ENCODE assay signal across 24 cellular contexts in the genomic region with DNA sequence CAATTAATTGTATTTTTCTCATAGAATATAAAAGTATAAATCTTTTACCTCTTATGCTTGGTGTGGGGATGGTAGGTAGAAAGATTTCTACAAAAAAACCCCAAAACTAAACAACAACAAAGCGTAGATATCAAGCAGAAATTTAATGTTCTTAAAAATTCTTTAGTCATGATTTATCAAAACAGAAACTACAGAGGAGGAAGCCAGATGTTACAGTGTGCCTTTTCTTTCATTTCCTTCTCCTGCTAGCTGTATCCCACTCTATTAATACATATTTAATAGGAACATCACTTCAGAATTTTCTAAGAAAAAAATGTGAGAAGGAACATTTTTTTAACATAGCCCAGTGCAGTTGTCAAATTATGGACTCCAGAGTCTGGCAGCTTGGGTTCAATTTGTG.
"Had no signal": no experiment of that assay in that cellular context is flagged by ENCODE, and none has a peak within 500 bp of the region (broad histone marks: within the 10 kb centered on the region; RNA-seq: fewer than 3 reads in every experiment).

No MANE protein-coding gene starts in this region.

- H3K4me1 ChIP-seq: breast epithelium had no signal

- ATAC-seq: activated CD8-positive, alpha-beta memory T cell treated with anti-CD3 and anti-CD28 coated beads, Interleukin-2, amount 10 ng/mL, durations not matched to agents 7 days and 5 days; activated T-cell treated with anti-CD3 and anti-CD28 coated beads, Interleukin-2, amount 50 U/mL, for 4 hours; T-helper 17 cell had no signal

- H3K27me3 Mint-ChIP-seq: activated B cell treated with CpG ODN at 0.5 μM for 24 hours; activated CD4-positive, alpha-beta T cell treated with anti-CD3 and anti-CD28 coated beads, Interleukin-2, amount 10 ng/mL, durations not matched to agents 24 days and 14 days; activated CD8-positive, alpha-beta memory T cell treated with anti-CD3 and anti-CD28 coated beads, Interleukin-2, amount 10 ng/mL, durations not matched to agents 7 days and 5 days; activated naive CD8-positive, alpha-beta T cell treated with anti-CD3 and anti-CD28 coated beads for 36 hours; T-helper 17 cell had no signal

- H3K36me3 ChIP-seq: adrenal gland, breast epithelium had no signal

- FAIRE-seq: TTC549 had no signal

- H3K4me1 Mint-ChIP-seq: activated B cell treated with CpG ODN at 0.5 μM for 24 hours; activated CD4-positive, alpha-beta T cell treated with anti-CD3 and anti-CD28 coated beads, Interleukin-2, amount 10 ng/mL, durations not matched to agents 24 days and 14 days; activated CD8-positive, alpha-beta memory T cell treated with anti-CD3 and anti-CD28 coated beads, Interleukin-2, amount 10 ng/mL, durations not matched to agents 7 days and 5 days; activated naive CD8-positive, alpha-beta T cell treated with anti-CD3 and anti-CD28 coated beads for 36 hours; T-helper 17 cell had no signal

- H3K27ac Mint-ChIP-seq: activated B cell treated with CpG ODN at 0.5 μM for 24 hours; activated CD4-positive, alpha-beta T cell treated with anti-CD3 and anti-CD28 coated beads, Interleukin-2, amount 10 ng/mL, durations not matched to agents 24 days and 14 days; activated CD8-positive, alpha-beta memory T cell treated with anti-CD3 and anti-CD28 coated beads, Interleukin-2, amount 10 ng/mL, durations not matched to agents 7 days and 5 days; activated naive CD4-positive, alpha-beta T cell treated with anti-CD3 and anti-CD28 coated beads for 36 hours; activated naive CD8-positive, alpha-beta T cell treated with anti-CD3 and anti-CD28 coated beads for 36 hours; T-helper 17 cell had no signal

- DNase-seq: activated B cell treated with CpG ODN at 0.5 μM for 24 hours; activated CD4-positive, alpha-beta T cell treated with anti-CD3 and anti-CD28 coated beads for 1 hour; activated CD4-positive, alpha-beta T cell treated with anti-CD3 and anti-CD28 coated beads, Interleukin-2, amount 10 ng/mL, durations not matched to agents 24 days and 14 days; activated CD4-positive, alpha-beta T cell treated with anti-CD3 and anti-CD28 coated beads, Interleukin-2, amount 50 U/mL, for 48 hours; activated CD8-positive, alpha-beta memory T cell treated with anti-CD3 and anti-CD28 coated beads, Interleukin-2, amount 10 ng/mL, durations not matched to agents 7 days and 5 days; activated effector memory CD4-positive, alpha-beta T cell treated with anti-CD3 and anti-CD28 coated beads, Interleukin-2, amount 50 U/mL, for 16 hours; activated naive CD4-positive, alpha-beta T cell treated with anti-CD3 and anti-CD28 coated beads for 36 hours; activated naive CD8-positive, alpha-beta T cell treated with anti-CD3 and anti-CD28 coated beads for 36 hours; activated T-cell treated with anti-CD3 and anti-CD28 coated beads, Interleukin-2, amount 50 U/mL, for 4 hours; adrenal gland; caudate nucleus; MV-4-11; NCI-H1092 treated with DMSO at 0.1 percent for 48 hours; NCI-H1417 treated with DMSO at 0.1 percent for 48 hours; NCI-H1694; NCI-H2029; NCI-H524; PC-9; SHP77 treated with DMSO at 0.1 percent for 48 hours; T-helper 17 cell; T-helper 9 cell had no signal

- H3K9me3 ChIP-seq: adrenal gland, breast epithelium had no signal

- H3K27ac ChIP-seq: adrenal gland, breast epithelium, KMS-11, PC-9 had no signal

- H3K27me3 ChIP-seq: adrenal gland, breast epithelium had no signal

- H2AFZ ChIP-seq: PC-9 had no signal

- H3K9ac ChIP-seq: KMS-11 had no signal

- H3K36me3 Mint-ChIP-seq: activated CD8-positive, alpha-beta memory T cell treated with anti-CD3 and anti-CD28 coated beads, Interleukin-2, amount 10 ng/mL, durations not matched to agents 7 days and 5 days; activated naive CD8-positive, alpha-beta T cell treated with anti-CD3 and anti-CD28 coated beads for 36 hours had no signal

- H3K9me3 Mint-ChIP-seq: activated B cell treated with CpG ODN at 0.5 μM for 24 hours; activated CD4-positive, alpha-beta T cell treated with anti-CD3 and anti-CD28 coated beads, Interleukin-2, amount 10 ng/mL, durations not matched to agents 24 days and 14 days had no signal

- H3K4me3 ChIP-seq: adrenal gland, breast epithelium, PC-9 had no signal

- H3K4me3 Mint-ChIP-seq: activated B cell treated with CpG ODN at 0.5 μM for 24 hours; activated CD4-positive, alpha-beta T cell treated with anti-CD3 and anti-CD28 coated beads, Interleukin-2, amount 10 ng/mL, durations not matched to agents 24 days and 14 days; activated CD8-positive, alpha-beta memory T cell treated with anti-CD3 and anti-CD28 coated beads, Interleukin-2, amount 10 ng/mL, durations not matched to agents 7 days and 5 days; activated naive CD4-positive, alpha-beta T cell treated with anti-CD3 and anti-CD28 coated beads for 36 hours; activated naive CD8-positive, alpha-beta T cell treated with anti-CD3 and anti-CD28 coated beads for 36 hours; activated T-cell treated with anti-CD3 and anti-CD28 coated beads, Interleukin-2, amount 50 U/mL, for 4 hours; T-helper 17 cell had no signal

- H3K4me2 ChIP-seq: KMS-11, PC-9 had no signal
